8 cellular contexts compared by ENCODE assay signal in the genomic region with DNA sequence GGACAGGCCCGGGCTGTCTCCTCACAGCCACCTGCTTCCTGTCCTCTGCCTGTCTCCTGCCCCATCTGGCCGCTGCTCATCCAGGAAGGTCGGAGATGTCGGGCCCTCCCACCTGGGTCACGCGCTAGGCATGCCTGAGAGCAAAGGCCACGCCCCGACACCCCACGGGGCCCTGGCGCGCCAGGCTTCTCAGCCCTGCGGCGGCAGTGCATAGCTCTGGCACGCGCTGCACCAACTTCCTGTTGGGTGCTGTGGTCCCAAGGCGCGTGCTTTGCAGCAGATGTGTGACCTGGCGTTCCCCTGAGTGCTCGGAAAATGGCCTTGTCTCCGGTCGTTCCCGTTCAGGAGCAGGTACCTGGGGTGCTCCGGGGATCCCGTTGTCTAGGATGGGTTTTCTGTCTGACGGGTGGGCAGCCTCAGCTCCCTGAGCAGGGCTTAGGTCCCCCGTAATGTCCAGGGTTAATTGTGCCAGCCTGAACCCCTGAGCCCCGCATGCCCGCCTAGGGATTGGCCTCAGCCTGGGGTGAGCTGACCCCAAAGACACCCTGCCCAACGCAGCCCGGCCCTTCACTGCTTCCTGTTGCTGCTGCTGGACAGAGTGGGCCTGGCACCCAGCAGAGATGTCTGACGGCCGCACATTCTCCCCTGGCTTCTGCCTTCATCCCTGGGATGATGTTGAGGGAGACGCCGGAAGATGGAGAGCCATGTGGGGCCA. TPM values are rescaled to one million over a fixed set of nuclear protein-coding genes. Genes with fewer than 3 reads are reported as not detected.
DNase-seq lines count a peak whose midpoint lies in the region; TF ChIP-seq lines count a peak whose summit lies in the region.

No MANE protein-coding gene starts in this region.

- peaks cover 15% of the 10 kb centered on the region for H3K27me3 Mint-ChIP-seq in H9 (ENCODE audit: low read depth)
- H3K27me3 Mint-ChIP-seq in T-helper 1 cell treated with Interleukin-12 subunit alpha and Interleukin-12 subunit beta and Interleukin-4 antibody, amounts not matched to agents 30 μg/mL and 1 μg/mL, for 36 hours (ENCODE audit: low read depth): no peaks in the 10 kb centered on the region

- H2BK15ac ChIP-seq in H9 (ENCODE audit: low read depth, low read length): no peak overlapping the region

- intact Hi-C loops in adrenal gland (cut with DNase I): no loop called here

- no peak overlapping the region for H3T11ph ChIP-seq in H9 (ENCODE audit: low read length)

- no CpG with 5 or more reads among the region's 34 CpGs for WGBS in H9 (ENCODE audit: extremely low coverage, insufficient read length, low lambda C conversion rate)
- WGBS in adrenal gland, 4 donors: 49 to 73% (median 52%) methylated on average over 8 to 34 of the region's 34 CpGs

- no peak overlapping the region for H3K4me3 Mint-ChIP-seq in H9
- H3K4me3 Mint-ChIP-seq in T-helper 1 cell treated with Interleukin-12 subunit alpha and Interleukin-12 subunit beta and Interleukin-4 antibody, amounts not matched to agents 30 μg/mL and 1 μg/mL, for 36 hours: peak overlapping the region; percentile 89

- no peak overlapping the region for H4K8ac ChIP-seq in H9 (replicated peaks; ENCODE audit: insufficient read length, low read depth, low read length)

- H2BK5ac ChIP-seq in H9 (ENCODE audit: insufficient read length, low read length): no peak overlapping the region

- H2BK120ac ChIP-seq in H9 (ENCODE audit: low read depth, low read length, poor library complexity, severe bottlenecking): no peak overlapping the region

- H2BK12ac ChIP-seq in H9 (ENCODE audit: insufficient read length, low read depth, low read length): no peak overlapping the region

- H3K9me2 ChIP-seq in Loucy (replicated peaks; ENCODE audit: low read depth, low read length): no peaks in the 10 kb centered on the region

- H3K9me3 ChIP-seq in H9 (ENCODE audit: control insufficient read depth, low read depth, low read length) (no peaks in the 10 kb centered on the region), Loucy (ENCODE audit: insufficient read depth, low read depth, low read length) (no peaks in the 10 kb centered on the region), adrenal gland (replicated peaks in 1 of 3) (no peaks in the 10 kb centered on the region)

- H3K4me1 ChIP-seq in H9 (ENCODE audit: insufficient read depth, low read length) (peaks cover 2% of the 10 kb centered on the region; the same call in 1 of the 2 replicates), Loucy (ENCODE audit: insufficient read depth, low read length, poor library complexity, severe bottlenecking) (peaks cover 37% of the 10 kb centered on the region), adrenal gland (replicated peaks in 1 of 2) (no peaks in the 10 kb centered on the region)

- H3K36me3 ChIP-seq in Loucy (ENCODE audit: insufficient read depth, low read length) (peaks cover 17% of the 10 kb centered on the region; the same call in 1 of the 2 replicates), adrenal gland (replicated peaks in 1 of 2) (no peaks in the 10 kb centered on the region)

- peak; percentile 92 for DNase-seq in H9
- peak; percentile 56 to 84 (median 66) for DNase-seq in adrenal gland
- DNase-seq in left kidney (ENCODE audit: low read depth, low spot score): peak; percentile 71
- DNase-seq in stimulated activated CD8-positive, alpha-beta memory T cell treated with anti-CD3 and anti-CD28 coated beads, Interleukin-12 subunit alpha, Interleukin-12 subunit beta, amount 100 ng/mL, for 24 hours (ENCODE audit: extremely low read depth): peak; percentile 90
- DNase-seq in putamen (ENCODE audit: low spot score): no peak

- H3K23ac ChIP-seq in H9 (ENCODE audit: insufficient read length, low read depth, low read length): no peak overlapping the region

- no peaks in the 10 kb centered on the region for H3K9me3 Mint-ChIP-seq in H9
- no peaks in the 10 kb centered on the region for H3K9me3 Mint-ChIP-seq in T-helper 1 cell treated with Interleukin-12 subunit alpha and Interleukin-12 subunit beta and Interleukin-4 antibody, amounts not matched to agents 30 μg/mL and 1 μg/mL, for 36 hours

- peak; percentile 79 for TF ChIP-seq POLR2A in GM10847 (IDR thresholded peaks at IDR 0.05; ENCODE audit: extremely low read depth, insufficient read length)
- TF ChIP-seq POLR2A in adrenal gland (IDR thresholded peaks at IDR 0.05): no peak

- peak overlapping the region; percentile 98 for H3K4me3 ChIP-seq in Loucy (ENCODE audit: low read length, poor library complexity, severe bottlenecking)
- H3K4me3 ChIP-seq in adrenal gland: peak overlapping the region in 1 of 4 donors; percentile 36

- no peaks in the 10 kb centered on the region for H3K36me3 Mint-ChIP-seq in H9 (ENCODE audit: insufficient read depth in 1 of 3, low read depth in 3 of 3)
- H3K36me3 Mint-ChIP-seq in T-helper 1 cell treated with Interleukin-12 subunit alpha and Interleukin-12 subunit beta and Interleukin-4 antibody, amounts not matched to agents 30 μg/mL and 1 μg/mL, for 36 hours (ENCODE audit: low read depth): peaks cover 32% of the 10 kb centered on the region

- H3K56ac ChIP-seq in H9 (ENCODE audit: insufficient read length, low read depth, low read length): no peak overlapping the region

- no peak for TF ChIP-seq CTCF in H9 (conservative IDR thresholded peaks at IDR 0.05)
- TF ChIP-seq CTCF in Loucy (conservative IDR thresholded peaks at IDR 0.05; ENCODE audit: low read length): no peak
- TF ChIP-seq CTCF in adrenal gland (IDR thresholded peaks at IDR 0.05): no peak

- H3K79me1 ChIP-seq in H9 (ENCODE audit: insufficient read depth, low read depth, low read length, poor library complexity, severe bottlenecking): no peaks in the 10 kb centered on the region

- H4K20me1 ChIP-seq in H9 (ENCODE audit: control insufficient read depth, insufficient read depth, insufficient read length) (no peaks in the 10 kb centered on the region), Loucy (ENCODE audit: insufficient read depth, low read length, poor library complexity, severe bottlenecking) (peaks cover 46% of the 10 kb centered on the region)

- no peak overlapping the region for H2AK5ac ChIP-seq in H9 (ENCODE audit: insufficient read length, low read length)

- no peak overlapping the region for H2BK20ac ChIP-seq in H9 (ENCODE audit: low read depth, low read length, poor library complexity, severe bottlenecking)

- no peak overlapping the region for H4K5ac ChIP-seq in H9 (ENCODE audit: insufficient read length, low read depth, low read length)

- no peaks in the 10 kb centered on the region for H3K23me2 ChIP-seq in H9 (ENCODE audit: insufficient read length, low read depth, low read length, poor library complexity, severe bottlenecking)

- no peak overlapping the region; the same call in 1 of the 2 replicates for H3K14ac ChIP-seq in H9 (ENCODE audit: insufficient read depth, low read length)

- H3K9ac ChIP-seq in H9 (ENCODE audit: extremely low read depth, insufficient read length, low read length): no peak overlapping the region
- H3K9ac ChIP-seq in Loucy (ENCODE audit: low read depth, low read length, poor library complexity, severe bottlenecking): peak overlapping the region; percentile 97

- no peak overlapping the region for H4K91ac ChIP-seq in H9 (ENCODE audit: insufficient read length, low read depth, low read length)

- 0 out of 2 replicates have a peak, but pooled peaks cover 5% of the 10 kb centered on the region for H3F3A ChIP-seq in Loucy (ENCODE audit: low read depth)

- H2AFZ ChIP-seq in H9 (ENCODE audit: low read length) (no peak overlapping the region), Loucy (ENCODE audit: low read length) (0 out of 2 replicates have a peak overlapping the region, but pooled peaks have one; percentile 54)

- no peaks in the 10 kb centered on the region for H3K27me3 ChIP-seq in H9 (ENCODE audit: insufficient read depth, low read length)
- H3K27me3 ChIP-seq in Loucy (ENCODE audit: insufficient read depth, low read length, poor library complexity, severe bottlenecking): no peaks in the 10 kb centered on the region
- no peaks in the 10 kb centered on the region for H3K27me3 ChIP-seq in adrenal gland

- H3K18ac ChIP-seq in H9 (ENCODE audit: insufficient read length, low read depth, low read length): peak overlapping the region; percentile 13

- H3K27ac ChIP-seq in H9 (ENCODE audit: insufficient read length, low read depth, low read length) (no peak overlapping the region), adrenal gland (peak overlapping the region in 2 of 5 donors; percentile 38 to 78)

- no peaks in the 10 kb centered on the region for H3K79me2 ChIP-seq in H9 (ENCODE audit: insufficient read depth, low read length)
- peaks cover 68% of the 10 kb centered on the region for H3K79me2 ChIP-seq in Loucy (ENCODE audit: insufficient read depth, low read length)

- H3K4me1 Mint-ChIP-seq in H9: peaks cover 0 to 19% of the 10 kb centered on the region in 2 experiments; a peak in 2 of 4 replicates
- H3K4me1 Mint-ChIP-seq in T-helper 1 cell treated with Interleukin-12 subunit alpha and Interleukin-12 subunit beta and Interleukin-4 antibody, amounts not matched to agents 30 μg/mL and 1 μg/mL, for 36 hours (ENCODE audit: low read depth): peaks cover 41% of the 10 kb centered on the region

- H3K4ac ChIP-seq in H9 (ENCODE audit: low read depth, low read length): no peak overlapping the region

- peak overlapping the region; percentile 7 for H3K4me2 ChIP-seq in H9 (ENCODE audit: insufficient read depth, insufficient read length, low read length)
- H3K4me2 ChIP-seq in Loucy (ENCODE audit: low read depth, low read length, poor library complexity, severe bottlenecking): peak overlapping the region; percentile 92

- H3K27ac Mint-ChIP-seq in H9: no peak overlapping the region
- H3K27ac Mint-ChIP-seq in T-helper 1 cell treated with Interleukin-12 subunit alpha and Interleukin-12 subunit beta and Interleukin-4 antibody, amounts not matched to agents 30 μg/mL and 1 μg/mL, for 36 hours: peak overlapping the region; percentile 97

RNA-seq across cellular contexts. Expression of gene KCNAB2, which starts 19.4 kb away (rescaled TPM):
- 7.8 and 8.3 TPM in 2 replicates for total RNA-seq in H9 (2021)
- 10 to 100 TPM; 13.6 to 25.7 (median 17.9) TPM for total RNA-seq in adrenal gland
- 10 to 100 TPM in 1 of 3 donors, 1 to 10 TPM in 2; 5.6 to 48.0 (median 8.6) TPM for polyA plus RNA-seq in adrenal gland

RNA-seq across cellular contexts. Expression of gene NPHP4, which starts 34.0 kb away (rescaled TPM):
- total RNA-seq in H9 (2021) (14.3 and 17.6 TPM in 2 replicates), adrenal gland (10 to 100 TPM in 2 of 8 donors, 1 to 10 TPM in 6; 6.7 to 13.2 (median 7.8) TPM)
- 1 to 10 TPM; 2.7 to 8.3 (median 6.8) TPM for polyA plus RNA-seq in adrenal gland
